11 cellular contexts compared by ENCODE assay signal in the genomic region with DNA sequence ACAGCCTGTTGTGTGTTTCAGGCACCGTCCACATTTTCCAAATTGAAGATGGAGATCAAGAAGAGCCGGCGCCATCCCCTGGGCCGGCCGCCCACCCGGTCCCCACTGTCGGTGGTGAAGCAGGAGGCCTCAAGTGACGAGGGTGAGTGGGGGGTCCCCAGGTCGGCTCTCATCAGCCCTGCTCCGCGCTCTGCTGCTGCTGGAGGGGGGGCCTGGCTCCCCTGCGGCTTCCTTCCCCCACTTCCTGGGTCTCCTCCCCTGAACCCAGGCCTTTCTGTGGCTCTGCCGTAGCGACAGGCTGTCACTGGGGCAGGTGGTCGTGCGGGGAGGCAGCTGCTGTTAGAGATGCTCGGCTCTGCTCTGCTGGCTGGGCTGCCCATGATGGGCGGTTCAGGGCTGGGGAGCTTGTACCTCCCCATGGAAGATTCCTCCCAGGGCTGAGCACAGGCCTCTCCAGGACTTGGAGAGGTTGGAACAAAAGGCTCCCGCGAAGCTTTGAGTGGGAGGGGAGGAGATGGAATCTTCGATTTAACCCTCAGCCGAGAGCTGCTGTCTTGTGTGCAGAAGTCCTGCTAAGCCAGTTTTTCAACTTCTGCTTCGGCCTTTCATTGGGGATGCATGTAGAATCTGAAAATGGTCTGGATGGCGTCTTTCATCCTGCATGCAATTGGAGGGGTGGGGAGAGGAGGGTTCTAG.
DNase-seq lines count a peak whose midpoint lies in the region; ATAC-seq and TF ChIP-seq lines count a peak whose summit lies in the region.
"Had no signal": no experiment of that assay in that cellular context is flagged by ENCODE, and none has a peak within 500 bp of the region (broad histone marks: within the 10 kb centered on the region; RNA-seq: fewer than 3 reads in every experiment).

No MANE protein-coding gene starts in this region.

- no peak overlapping the region for H3K4me3 ChIP-seq in body of pancreas

- H3K27ac ChIP-seq in KOPT-K1 (ENCODE audit: low read depth, low read length, poor library complexity, severe bottlenecking) (peak overlapping the region; percentile 70), body of pancreas (peak overlapping the region; percentile 24 to 45 (median 35))

- DNase-seq in DMS 273 (lab: John Stamatoyannopoulos, UW; ENCODE audit: unreplicated experiment) (peak; percentile 31), DMS 273 treated with DMSO at 0.1 percent for 48 hours (lab: John Stamatoyannopoulos, UW) (no peak), body of pancreas (peak in 1 of 4 donors; percentile 54), renal cortical epithelial cell (ENCODE audit: low read depth) (peak; percentile 3), HK-2 (ENCODE audit: unreplicated experiment) (no peak), HuH-7 (ENCODE audit: low spot score) (no peak), UCSD-AML1 (lab: John Stamatoyannopoulos, UW; ENCODE audit: unreplicated experiment) (no peak)
- DNase-seq: 8988T, small intestine had no signal

- 58 to 62% methylated on average over 10 to 22 of the region's 24 CpGs for WGBS in body of pancreas, 2 donors

- H3K27me3 ChIP-seq in body of pancreas: no peaks in the 10 kb centered on the region

- no peak for TF ChIP-seq POLR2A in body of pancreas (IDR thresholded peaks at IDR 0.05)

- no peak for ATAC-seq in body of pancreas
- ATAC-seq: activated CD4-positive, CD25-positive, alpha-beta regulatory T cell treated with anti-CD3 and anti-CD28 coated beads, Interleukin-2, amount 50 U/mL, for 24 hours had no signal

- intact Hi-C loops in body of pancreas (cut with DNase I): no loop called here

- H3K36me3 ChIP-seq in KOPT-K1 (ENCODE audit: insufficient read depth, low read length) (peaks cover 43% of the 10 kb centered on the region), body of pancreas (replicated peaks in 1 of 2; ENCODE audit: insufficient read depth in 1 of 2, low read depth in 2 of 2) (peaks cover 0 to 10% of the 10 kb centered on the region in 2 donors)

- H3K4me1 ChIP-seq in body of pancreas: peaks cover 51% of the 10 kb centered on the region

- no peak for TF ChIP-seq CTCF in body of pancreas (IDR thresholded peaks at IDR 0.05)

- H3K9me3 ChIP-seq in KOPT-K1 (ENCODE audit: insufficient read depth, low read length, poor library complexity, severe bottlenecking): no peaks in the 10 kb centered on the region
- no peaks in the 10 kb centered on the region for H3K9me3 ChIP-seq in body of pancreas

Comparison
In these comparisons a context has a peak if more than half of its experiments do, and no peak if none do; other contexts are left out.
1. DNase-seq: peak in DMS 273 (single experiment) and renal cortical epithelial cell (single experiment); none in DMS 273 treated with DMSO at 0.1 percent for 48 hours (single experiment), HK-2 (single experiment), HuH-7 (single experiment) and UCSD-AML1 (single experiment).